1 cellular context compared by ENCODE assay signal in genomic region chr20:50165687-50166554, GRCh38.
A peak's percentile ranks its signal among the peaks of the same experiment; 100 is the strongest.
TF ChIP-seq lines count a peak whose summit lies in the region.

No MANE protein-coding gene starts in this region.

TF ChIP-seq in HepG2, 621 proteins besides CTCF, POLR2A, EP300 and RAD21 (continued from another document and continues in another):
- TF ChIP-seq SKIL (CRISPR knock-in tag; IDR thresholded peaks at IDR 0.05; ENCODE audit: borderline replicate concordance) (peak; percentile 86), TBX3 (IDR thresholded peaks at IDR 0.05; ENCODE audit: borderline replicate concordance) (peak; percentile 91), SIX1 (CRISPR knock-in tag; IDR thresholded peaks at IDR 0.05; ENCODE audit: borderline replicate concordance) (no peak; the same call in 1 of the 2 replicates), NAIF1 (CRISPR knock-in tag; IDR thresholded peaks at IDR 0.05; ENCODE audit: borderline replicate concordance) (peak; percentile 95), ZNF274 (CRISPR knock-in tag; IDR thresholded peaks at IDR 0.05) (peak; percentile 90), KAT2B (IDR thresholded peaks at IDR 0.05; ENCODE audit: borderline replicate concordance, low read depth, low read length) (no peak), ZNF318 (CRISPR knock-in tag; IDR thresholded peaks at IDR 0.05) (peak; percentile 96; the same call in 1 of the 2 replicates), ZBTB3 (CRISPR knock-in tag; IDR thresholded peaks at IDR 0.05; ENCODE audit: borderline replicate concordance, low read depth) (peak; percentile 86; the same call in 1 of the 2 replicates), ONECUT2 (CRISPR knock-in tag; IDR thresholded peaks at IDR 0.05) (peak; percentile 32), ZBTB14 (CRISPR knock-in tag; IDR thresholded peaks at IDR 0.05) (no peak; the same call in 1 of the 2 replicates), CENPX (CRISPR knock-in tag; IDR thresholded peaks at IDR 0.05) (no peak), MTA3 (CRISPR knock-in tag; IDR thresholded peaks at IDR 0.05) (no peak), ZNF883 (CRISPR knock-in tag; IDR thresholded peaks at IDR 0.05; ENCODE audit: not compliant biosample characterization) (peak; percentile 74), CREB3 (CRISPR knock-in tag; IDR thresholded peaks at IDR 0.05) (no peak), ZNF749 (CRISPR knock-in tag; IDR thresholded peaks at IDR 0.05; ENCODE audit: borderline replicate concordance) (peak; percentile 96; the same call in 1 of the 2 replicates), NCOA5 (CRISPR knock-in tag; IDR thresholded peaks at IDR 0.05) (no peak), ZNF432 (CRISPR knock-in tag; IDR thresholded peaks at IDR 0.05; ENCODE audit: borderline replicate concordance) (no peak), TRIM24 (CRISPR knock-in tag; IDR thresholded peaks at IDR 0.05) (no peak), ZNF331 (CRISPR knock-in tag; IDR thresholded peaks at IDR 0.05) (peak; percentile 91), REXO4 (CRISPR knock-in tag; IDR thresholded peaks at IDR 0.05; ENCODE audit: borderline replicate concordance) (no peak), AKNA (CRISPR knock-in tag; IDR thresholded peaks at IDR 0.05; ENCODE audit: borderline replicate concordance) (no peak), SALL1 (CRISPR knock-in tag; IDR thresholded peaks at IDR 0.05) (peak; percentile 99), EZH2 (conservative IDR thresholded peaks at IDR 0.05; ENCODE audit: low read depth, low read length) (no peak), FOSL1 (CRISPR knock-in tag; IDR thresholded peaks at IDR 0.05; ENCODE audit: borderline replicate concordance) (peak; percentile 95), MLX (CRISPR knock-in tag; IDR thresholded peaks at IDR 0.05) (peak; percentile 92), LCORL (IDR thresholded peaks at IDR 0.05) (peak; percentile 42; the same call in 1 of the 2 replicates), LCORL (CRISPR knock-in tag; IDR thresholded peaks at IDR 0.05) (peak; percentile 97), ZNF570 (CRISPR knock-in tag; IDR thresholded peaks at IDR 0.05; ENCODE audit: borderline replicate concordance) (no peak), ZKSCAN1 (IDR thresholded peaks at IDR 0.05; ENCODE audit: low read length) (no peak; the same call in none of the 2 replicates), KLF13 (CRISPR knock-in tag; IDR thresholded peaks at IDR 0.05) (no peak), ZC3H13 (CRISPR knock-in tag; IDR thresholded peaks at IDR 0.05) (peak; percentile 96; the same call in 1 of the 2 replicates), ZBTB10 (CRISPR knock-in tag; IDR thresholded peaks at IDR 0.05; ENCODE audit: borderline replicate concordance) (peak; percentile 51; the same call in 1 of the 2 replicates), TCF12 (IDR thresholded peaks at IDR 0.05) (no peak), TCF12 (CRISPR knock-in tag; IDR thresholded peaks at IDR 0.05) (peak; percentile 73), ATF4 (CRISPR knock-in tag; IDR thresholded peaks at IDR 0.05) (peak in 1 of 2 experiments; percentile 93; a peak in 2 of 4 replicates), RELA (CRISPR knock-in tag; IDR thresholded peaks at IDR 0.05) (no peak), ATRX (CRISPR knock-in tag; IDR thresholded peaks at IDR 0.05; ENCODE audit: borderline replicate concordance) (0 out of 2 replicates have a peak, but pooled peaks have one; percentile 15), PCBP1 (IDR thresholded peaks at IDR 0.05; ENCODE audit: borderline replicate concordance, low read depth, low read length) (no peak)
